In genomic region chr20:18275960-18276359, GRCh38 we compare ENCODE assay signal across 7 cellular contexts. TPM values are rescaled to one million over a fixed set of nuclear protein-coding genes. Genes with fewer than 3 reads are reported as not detected.
DNase-seq lines count a peak whose midpoint lies in the region; ATAC-seq, FAIRE-seq and TF ChIP-seq lines count a peak whose summit lies in the region.
"Not testable (repeated sequence)": the region's sequence is repeated elsewhere in the genome, so short reads cannot be mapped to it uniquely, and the experiment has no call there.

No MANE protein-coding gene starts in this region.

- not testable (repeated sequence) for H4K8ac ChIP-seq in H9 (replicated peaks; ENCODE audit: insufficient read length, low read depth, low read length); trophoblast cell (ENCODE audit: low read depth, low read length)

- not testable (repeated sequence) for H3T11ph ChIP-seq in H9 (ENCODE audit: low read length)

- CTCF ChIA-PET in mammary epithelial cell (lab: Charles Lee; ENCODE audit: low non-redundant PET), result interaction anchor here (0.7 kb wide), 1 partner anchor 175 kb away, joined by 3 read pairs; no protein-coding TSS in a partner anchor
- CTCF ChIA-PET in HepG2 (lab: Yijun Ruan, JAX; ENCODE audit: low intra/inter-chr PET ratio, low total read pairs), result interaction anchor here (0.7 to 3.1 kb wide), 6 partner anchors 18 to 1474 kb away, joined by 3 to 22 read pairs (median 4); no protein-coding TSS in a partner anchor

- not testable (repeated sequence) for H2AFZ ChIP-seq in H9 (ENCODE audit: low read length); trophoblast cell (ENCODE audit: insufficient read depth, low read length, poor library complexity)
- peak overlapping the region; percentile 42 for H2AFZ ChIP-seq in Loucy (ENCODE audit: low read length)
- H2AFZ ChIP-seq in mammary epithelial cell (ENCODE audit: low read depth, low read length), result peak overlapping the region; percentile 35
- peak overlapping the region; percentile 9 for H2AFZ ChIP-seq in HepG2 (ENCODE audit: low read length)

- H3K9me2 ChIP-seq in Loucy (replicated peaks; ENCODE audit: low read depth, low read length), result not testable (repeated sequence)

- H2BK15ac ChIP-seq in H9 (ENCODE audit: low read depth, low read length), result not testable (repeated sequence)

- POLR2A ChIA-PET in HepG2 (lab: Yijun Ruan, JAX), result interaction anchor here (2.0 kb wide), 1 partner anchor 12 kb away, joined by 14 read pairs; the partner anchor contains the start of gene ZNF133

- intact Hi-C loops in mammary epithelial cell (cut with micrococcal nuclease), result loop anchor here (1.0 to 5.0 kb wide), 8 partner anchors 23 to 769 kb away; partner anchors contain the start of genes MGME1, OVOL2 and SNX5
- intact Hi-C loops in HepG2 (cut with micrococcal nuclease; ENCODE audit: unreplicated experiment), result loop anchor here (1.0 to 10.0 kb wide), 6 partner anchors 18 to 771 kb away; partner anchors contain the start of genes MGME1 and SNX5

- H3K27me3 ChIP-seq in H9 (ENCODE audit: insufficient read depth, low read length); Loucy (ENCODE audit: insufficient read depth, low read length, poor library complexity, severe bottlenecking); mammary epithelial cell (ENCODE audit: insufficient read depth, low read length); trophoblast cell (ENCODE audit: insufficient read depth, low read length): not testable (repeated sequence)
- H3K27me3 ChIP-seq in endodermal cell (ENCODE audit: control insufficient read depth, insufficient read depth, low read length, poor library complexity, severe bottlenecking), result peaks cover 23% of the 10 kb centered on the region
- peaks cover 0 to 16% of the 10 kb centered on the region in 2 experiments; a peak in 1 of 5 replicates for H3K27me3 ChIP-seq in HepG2 (ENCODE audit: control insufficient read depth in 1 of 2, insufficient read depth in 2 of 2, low read length in 2 of 2)

- not testable (repeated sequence) for H4K5ac ChIP-seq in H9 (ENCODE audit: insufficient read length, low read depth, low read length)

- not testable (repeated sequence) for H3K36me3 Mint-ChIP-seq in H9 (ENCODE audit: insufficient read depth in 1 of 3, low read depth in 3 of 3); endodermal cell (ENCODE audit: low read depth)

- not testable (repeated sequence) for H3K4me3 Mint-ChIP-seq in H9, endodermal cell

- TF ChIP-seq EP300 in HepG2 (IDR thresholded peaks at IDR 0.05; ENCODE audit: low read depth in 2 of 2, low read length in 2 of 2); HepG2 (CRISPR knock-in tag; IDR thresholded peaks at IDR 0.05; ENCODE audit: borderline replicate concordance): not testable (repeated sequence)

- H3K27me3 Mint-ChIP-seq in H9 (ENCODE audit: low read depth) (peaks cover 23% of the 10 kb centered on the region), endodermal cell (ENCODE audit: insufficient read depth) (peaks cover 26% of the 10 kb centered on the region)

- WGBS in H9 (ENCODE audit: extremely low coverage, insufficient read length, low lambda C conversion rate), result no CpG with 5 or more reads among the region's 7 CpGs
- 94% methylated on average over 7 of the region's 7 CpGs for WGBS in mammary epithelial cell (ENCODE audit: low coverage, missing lambda C conversion rate)
- 90 to 100% methylated on average over 4 to 7 of the region's 7 CpGs for WGBS in endodermal cell (ENCODE audit: insufficient coverage in 1 of 2, insufficient read length in 1 of 2), 2 experiments
- WGBS in HepG2 (ENCODE audit: low lambda C conversion rate), result 60% methylated on average over 7 of the region's 7 CpGs
- WGBS in trophoblast cell (ENCODE audit: extremely low coverage, insufficient coverage, insufficient read length), result no CpG with 5 or more reads among the region's 7 CpGs

- H2AK5ac ChIP-seq in H9 (ENCODE audit: insufficient read length, low read length); trophoblast cell (ENCODE audit: low read length): not testable (repeated sequence)

- not testable (repeated sequence) for H2BK12ac ChIP-seq in H9 (ENCODE audit: insufficient read length, low read depth, low read length); trophoblast cell (ENCODE audit: low read length)

- not testable (repeated sequence) for H3K9me3 Mint-ChIP-seq in H9, endodermal cell

- not testable (repeated sequence) for H3K79me1 ChIP-seq in H9 (ENCODE audit: insufficient read depth, low read depth, low read length, poor library complexity, severe bottlenecking); trophoblast cell (ENCODE audit: low read length)

- not testable (repeated sequence) for FAIRE-seq in HepG2 (lab: Jason Lieb, UNC)

- not testable (repeated sequence) for TF ChIP-seq POLR2A in HepG2 (IDR thresholded peaks at IDR 0.05; ENCODE audit: insufficient read depth in 1 of 2, low read depth in 2 of 2, low read length in 2 of 2)

- H3K27ac ChIP-seq in H9 (ENCODE audit: insufficient read length, low read depth, low read length); mammary epithelial cell (ENCODE audit: insufficient read depth, low read depth, low read length); endodermal cell (ENCODE audit: low read depth, low read length); HepG2 (ENCODE audit: extremely low read length, insufficient read depth, low read length); trophoblast cell (ENCODE audit: low read depth, low read length): not testable (repeated sequence)

- not testable (repeated sequence) for H3K23me2 ChIP-seq in H9 (ENCODE audit: insufficient read length, low read depth, low read length, poor library complexity, severe bottlenecking)

- in situ Hi-C loops in mammary epithelial cell (cut with MboI; ENCODE audit: low sequenced_read_pairs in 2 of 2) (loop anchor here in 1 of 2 donors (25.0 kb wide), 1 partner anchor 314 kb away; the partner anchor contains the start of genes MGME1 and SNX5), HepG2 (cut with HindIII; ENCODE audit: extremely low pct_ligation_motif_present, low pct_unique_long_range_greater_than_20kb) (loop anchor here (25.0 kb wide), 1 partner anchor 764 kb away; no protein-coding TSS in a partner anchor)

- H2BK20ac ChIP-seq in H9 (ENCODE audit: low read depth, low read length, poor library complexity, severe bottlenecking), result not testable (repeated sequence)

- H3K4me3 ChIP-seq in GM12864 (ENCODE audit: low read depth, low read length); Loucy (ENCODE audit: low read length, poor library complexity, severe bottlenecking); mammary epithelial cell (replicated peaks in 1 of 3; ENCODE audit: insufficient read depth in 1 of 3, low read depth in 2 of 3, low read length in 3 of 3); endodermal cell (ENCODE audit: low read length); HepG2 (replicated peaks in 1 of 3; ENCODE audit: insufficient read depth in 1 of 3, low read depth in 2 of 3, low read length in 3 of 3); trophoblast cell (ENCODE audit: low read depth, low read length): not testable (repeated sequence)

- H4K12ac ChIP-seq in trophoblast cell (ENCODE audit: low read depth, low read length), result not testable (repeated sequence)

- not testable (repeated sequence) for H2BK120ac ChIP-seq in H9 (ENCODE audit: low read depth, low read length, poor library complexity, severe bottlenecking); trophoblast cell (ENCODE audit: insufficient read depth, low read length, poor library complexity)

- H3K56ac ChIP-seq in H9 (ENCODE audit: insufficient read length, low read depth, low read length), result not testable (repeated sequence)

- peak; percentile 24; the same call in 1 of the 3 replicates for ATAC-seq in HepG2

- dilution Hi-C loops in mammary epithelial cell (cut with HindIII; ENCODE audit: low sequenced_read_pairs), result loop anchor here (5.0 kb wide), 1 partner anchor 299 kb away; no protein-coding TSS in a partner anchor

- H3K79me2 ChIP-seq in H9 (ENCODE audit: insufficient read depth, low read length); Loucy (ENCODE audit: insufficient read depth, low read length); mammary epithelial cell (ENCODE audit: insufficient read depth, low read length); HepG2 (ENCODE audit: insufficient read depth, low read length); trophoblast cell (ENCODE audit: control insufficient read depth, insufficient read depth, low read length, poor library complexity): not testable (repeated sequence)

- not testable (repeated sequence) for H3K4me2 ChIP-seq in H9 (ENCODE audit: insufficient read depth, insufficient read length, low read length); Loucy (ENCODE audit: low read depth, low read length, poor library complexity, severe bottlenecking); mammary epithelial cell (ENCODE audit: insufficient read depth, low read depth, low read length); HepG2 (ENCODE audit: low read depth, low read length); trophoblast cell (ENCODE audit: low read length)

- H4K20me1 ChIP-seq in H9 (ENCODE audit: control insufficient read depth, insufficient read depth, insufficient read length); Loucy (ENCODE audit: insufficient read depth, low read length, poor library complexity, severe bottlenecking); mammary epithelial cell (ENCODE audit: insufficient read depth, low read length); HepG2 (ENCODE audit: insufficient read depth, low read length): not testable (repeated sequence)

- not testable (repeated sequence) for H3K4me1 ChIP-seq in H9 (ENCODE audit: insufficient read depth, low read length); Loucy (ENCODE audit: insufficient read depth, low read length, poor library complexity, severe bottlenecking); mammary epithelial cell (ENCODE audit: insufficient read depth, low read length); endodermal cell (ENCODE audit: control insufficient read depth, insufficient read depth, low read length); trophoblast cell (ENCODE audit: control insufficient read depth in 1 of 2, insufficient read depth in 2 of 2, low read length in 2 of 2)
- peaks cover 17% of the 10 kb centered on the region for H3K4me1 ChIP-seq in HepG2 (ENCODE audit: insufficient read depth, low read length)

- not testable (repeated sequence) for H3K14ac ChIP-seq in H9 (ENCODE audit: insufficient read depth, low read length); trophoblast cell (ENCODE audit: low read length)

- not testable (repeated sequence) for BruUV-seq in mammary epithelial cell (replicated peaks; lab: Mats Ljungman, UMichigan); HepG2 (replicated peaks; lab: Mats Ljungman, UMichigan)

- H3K27ac Mint-ChIP-seq in H9, endodermal cell: not testable (repeated sequence)

- H3K9me3 ChIP-seq in H9 (ENCODE audit: control insufficient read depth, low read depth, low read length); Loucy (ENCODE audit: insufficient read depth, low read depth, low read length); mammary epithelial cell (replicated peaks; ENCODE audit: insufficient read depth, low read length); endodermal cell (ENCODE audit: control insufficient read depth, low read length); HepG2 (ENCODE audit: low read length); trophoblast cell (ENCODE audit: insufficient read depth, low read depth, low read length): not testable (repeated sequence)

- not testable (repeated sequence) for H3K36me3 ChIP-seq in Loucy (ENCODE audit: insufficient read depth, low read length); mammary epithelial cell (ENCODE audit: insufficient read depth, low read length); endodermal cell (ENCODE audit: control insufficient read depth, insufficient read depth, low read length); HepG2 (replicated peaks in 1 of 2; ENCODE audit: control insufficient read depth in 1 of 2, insufficient read depth in 2 of 2, low read length in 2 of 2); trophoblast cell (ENCODE audit: control insufficient read depth in 1 of 2, insufficient read depth in 2 of 2, low read length in 2 of 2)

- TF ChIP-seq CTCF in GM12864 (IDR thresholded peaks at IDR 0.05; ENCODE audit: low read depth, low read length, missing control alignments) (peak; percentile 10), H9 (conservative IDR thresholded peaks at IDR 0.05) (peak; percentile 25; the same call in 2 of the 3 replicates), endodermal cell (conservative IDR thresholded peaks at IDR 0.05) (peak; percentile 40), HepG2 (CRISPR knock-in tag; IDR thresholded peaks at IDR 0.05) (peak; percentile 39; the same call in 1 of the 2 replicates)
- not testable (repeated sequence) for TF ChIP-seq CTCF in Loucy (conservative IDR thresholded peaks at IDR 0.05; ENCODE audit: low read length); mammary epithelial cell (conservative IDR thresholded peaks at IDR 0.05 in 1 of 2, IDR thresholded peaks at IDR 0.05 in 1 of 2; ENCODE audit: extremely low read depth in 1 of 2, insufficient read depth in 1 of 2, low read depth in 1 of 2, low read length in 2 of 2)

- H3K18ac ChIP-seq in H9 (ENCODE audit: insufficient read length, low read depth, low read length); trophoblast cell (ENCODE audit: low read length): not testable (repeated sequence)

- H2BK5ac ChIP-seq in H9 (ENCODE audit: insufficient read length, low read length); trophoblast cell (ENCODE audit: low read depth, low read length, poor library complexity): not testable (repeated sequence)

- not testable (repeated sequence) for H3F3A ChIP-seq in Loucy (ENCODE audit: low read depth)

- not testable (repeated sequence) for H3K9ac ChIP-seq in H9 (ENCODE audit: extremely low read depth, insufficient read length, low read length); Loucy (ENCODE audit: low read depth, low read length, poor library complexity, severe bottlenecking); mammary epithelial cell (ENCODE audit: insufficient read depth, low read length); endodermal cell (ENCODE audit: extremely low read depth, low read length, poor library complexity, severe bottlenecking); HepG2 (ENCODE audit: insufficient read depth, low read depth, low read length); trophoblast cell (ENCODE audit: low read length)

- H3K23ac ChIP-seq in H9 (ENCODE audit: insufficient read length, low read depth, low read length); trophoblast cell (ENCODE audit: low read length): not testable (repeated sequence)

- H3K4me1 Mint-ChIP-seq in H9, endodermal cell: not testable (repeated sequence)

- not testable (repeated sequence) for DNase-seq in GM12864 (ENCODE audit: low read depth); H9; mammary epithelial cell; endodermal cell; HepG2 (ENCODE audit: low spot score)
- DNase-seq in trophoblast cell, result peak; percentile 28 to 82

- H4K91ac ChIP-seq in H9 (ENCODE audit: insufficient read length, low read depth, low read length); trophoblast cell (ENCODE audit: low read depth, low read length): not testable (repeated sequence)

- H3K4ac ChIP-seq in H9 (ENCODE audit: low read depth, low read length); trophoblast cell (ENCODE audit: low read depth, low read length): not testable (repeated sequence)

- TF ChIP-seq RAD21 in HepG2 (CRISPR knock-in tag; IDR thresholded peaks at IDR 0.05), result not testable (repeated sequence)

RNA-seq across cellular contexts. Expression of gene ZNF133, which starts 12.4 kb away (rescaled TPM):
- 10.1 and 11.0 TPM in 2 replicates for total RNA-seq in H9 (2021)
- 10 to 100 TPM; 26.8 to 32.6 TPM for total RNA-seq in mammary epithelial cell
- polyA plus RNA-seq in mammary epithelial cell, result 12.5 TPM
- 43.8 TPM for polyA minus RNA-seq in mammary epithelial cell
- total RNA-seq in endodermal cell, result 10 to 100 TPM; 16.7 to 22.9 TPM
- polyA plus RNA-seq in endodermal cell (2013, experiment 1 of 2), result 13.5 TPM
- polyA plus RNA-seq in endodermal cell (2013, experiment 2 of 2), result 14.1 TPM
- 25.9 and 26.7 TPM in 2 replicates for total RNA-seq in HepG2 (2016; rRNA removed; fragmentation: Illumina TruSeq; extraction: Trizol)
- 20.4 and 21.1 TPM in 2 replicates for total RNA-seq in HepG2 (2016; cell fraction: cytosol; rRNA removed; fragmentation: Illumina TruSeq; extraction: Trizol; ENCODE audit: low read depth)
- 26.5 and 28.9 TPM in 2 replicates for total RNA-seq in HepG2 (2016; cell fraction: insoluble cytoplasmic fraction; rRNA removed; fragmentation: Illumina TruSeq; extraction: Trizol)
- 14.9 and 18.4 TPM in 2 replicates for total RNA-seq in HepG2 (2016; cell fraction: membrane; rRNA removed; fragmentation: Illumina TruSeq; extraction: Trizol)
- 34.7 and 40.8 TPM in 2 replicates for total RNA-seq in HepG2 (2016; cell fraction: nucleus; rRNA removed; fragmentation: Illumina TruSeq; extraction: Trizol)
- polyA plus RNA-seq in HepG2 (2011; rRNA removed), result 23.5 and 27.2 TPM in 2 replicates
- polyA plus RNA-seq in HepG2 (2011; cell fraction: cytosol; rRNA removed), result 16.3 and 20.3 TPM in 2 replicates
- polyA plus RNA-seq in HepG2 (2011; cell fraction: nucleus; rRNA removed), result 66.0 and 71.0 TPM in 2 replicates
- 14.2 and 16.6 TPM in 2 replicates for polyA plus RNA-seq in HepG2 (2012)
- 2.1 and 2.4 TPM in 2 replicates for polyA plus RNA-seq in HepG2 (2016; cell fraction: cytosol; fragmentation: Illumina TruSeq; extraction: Trizol; ENCODE audit: low read depth)
- 16.5 and 16.7 TPM in 2 replicates for polyA plus RNA-seq in HepG2 (2016; cell fraction: insoluble cytoplasmic fraction; fragmentation: Illumina TruSeq; extraction: Trizol; ENCODE audit: low read depth)
- 5.2 and 5.4 TPM in 2 replicates for polyA plus RNA-seq in HepG2 (2016; cell fraction: membrane; fragmentation: Illumina TruSeq; extraction: Trizol; ENCODE audit: low read depth)
- 69.3 and 73.3 TPM in 2 replicates for polyA plus RNA-seq in HepG2 (2016; cell fraction: nucleus; fragmentation: Illumina TruSeq; extraction: Trizol; ENCODE audit: insufficient read depth, low read depth)
- polyA minus RNA-seq in HepG2 (2011; rRNA and poly(A)+ RNA removed; ENCODE audit: low replicate concordance), result 7.4 and 27.1 TPM in 2 replicates
- 10.5 and 10.6 TPM in 2 replicates for polyA minus RNA-seq in HepG2 (2011; cell fraction: cytosol; rRNA and poly(A)+ RNA removed)
- polyA minus RNA-seq in HepG2 (2011; cell fraction: nucleus; rRNA and poly(A)+ RNA removed), result 25.5 and 34.3 TPM in 2 replicates
- 6.0 and 6.2 TPM in 2 replicates for polyA plus RNA-seq in trophoblast cell (2013)
